ENCODE assay signal across 21 cellular contexts in genomic region chr2:23828256-23828980, GRCh38.
DNase-seq lines count a peak whose midpoint lies in the region; ATAC-seq, FAIRE-seq and TF ChIP-seq lines count a peak whose summit lies in the region.
"Had no signal": no experiment of that assay in that cellular context is flagged by ENCODE, and none has a peak within 500 bp of the region (broad histone marks: within the 10 kb centered on the region; RNA-seq: fewer than 3 reads in every experiment).

No MANE protein-coding gene starts in this region.

- H3K4me3 ChIP-seq in astrocyte of the spinal cord (ENCODE audit: low read depth, low read length): no peak overlapping the region
- H3K4me3 ChIP-seq: left ventricle myocardium inferior had no signal

- no peaks in the 10 kb centered on the region for H3K36me3 Mint-ChIP-seq in memory B cell
- peaks cover 8% of the 10 kb centered on the region for H3K36me3 Mint-ChIP-seq in stimulated activated memory B cell treated with anti-CD40 and anti-IgM and Interleukin-4, amounts not matched to agents 10 μg/mL and 1 μg/mL and 100 μg/mL, for 72 hours
- no peaks in the 10 kb centered on the region for H3K36me3 Mint-ChIP-seq in chondrocyte (ENCODE audit: low read depth)
- H3K36me3 Mint-ChIP-seq: IgD-negative memory B cell had no signal

- peak; percentile 77 for FAIRE-seq in H54 (lab: Jason Lieb, UNC)
- FAIRE-seq: D721Med, frontal cortex, small intestine had no signal

- no peak for TF ChIP-seq POLR2A in H54 (IDR thresholded peaks at IDR 0.05; ENCODE audit: low read depth, low read length)

- no peak overlapping the region for H3K4me3 Mint-ChIP-seq in memory B cell
- H3K4me3 Mint-ChIP-seq in stimulated activated memory B cell treated with anti-CD40 and anti-IgM and Interleukin-4, amounts not matched to agents 10 μg/mL and 1 μg/mL and 100 μg/mL, for 72 hours: no peak overlapping the region
- H3K4me3 Mint-ChIP-seq in chondrocyte (ENCODE audit: unreplicated experiment): no peak overlapping the region
- H3K4me3 Mint-ChIP-seq: IgD-negative memory B cell had no signal

- H3K4me1 Mint-ChIP-seq in memory B cell (peaks cover 2% of the 10 kb centered on the region), chondrocyte (ENCODE audit: low read depth) (peaks cover 13% of the 10 kb centered on the region)
- peaks cover 18% of the 10 kb centered on the region for H3K4me1 Mint-ChIP-seq in stimulated activated memory B cell treated with anti-CD40 and anti-IgM and Interleukin-4, amounts not matched to agents 10 μg/mL and 1 μg/mL and 100 μg/mL, for 72 hours

- H3K27me3 Mint-ChIP-seq in memory B cell: no peaks in the 10 kb centered on the region
- no peaks in the 10 kb centered on the region for H3K27me3 Mint-ChIP-seq in stimulated activated memory B cell treated with anti-CD40 and anti-IgM and Interleukin-4, amounts not matched to agents 10 μg/mL and 1 μg/mL and 100 μg/mL, for 72 hours
- H3K27me3 Mint-ChIP-seq in chondrocyte (ENCODE audit: low read depth): no peaks in the 10 kb centered on the region
- H3K27me3 Mint-ChIP-seq: IgD-negative memory B cell had no signal

- in situ Hi-C loops in astrocyte of the spinal cord (cut with HindIII; ENCODE audit: low sequenced_read_pairs): no loop called here

- TF ChIP-seq CTCF in astrocyte of the spinal cord (IDR thresholded peaks at IDR 0.05; ENCODE audit: low read depth, low read length) (no peak), chondrocyte (IDR thresholded peaks at IDR 0.05) (no peak)

- H3K9me3 Mint-ChIP-seq in memory B cell (no peaks in the 10 kb centered on the region), chondrocyte (ENCODE audit: low read depth) (no peaks in the 10 kb centered on the region)
- no peaks in the 10 kb centered on the region for H3K9me3 Mint-ChIP-seq in stimulated activated memory B cell treated with anti-CD40 and anti-IgM and Interleukin-4, amounts not matched to agents 10 μg/mL and 1 μg/mL and 100 μg/mL, for 72 hours
- H3K9me3 Mint-ChIP-seq: IgD-negative memory B cell had no signal

- ATAC-seq in memory B cell (ENCODE audit: low read depth) (no peak), HG03196 (IDR thresholded peaks at IDR 0.05; ENCODE audit: unreplicated experiment) (no peak)
- no peak for ATAC-seq in stimulated activated memory B cell treated with anti-CD40 and anti-IgM and Interleukin-4, amounts not matched to agents 10 μg/mL and 1 μg/mL and 100 μg/mL, for 72 hours
- ATAC-seq: SK-N-SH treated with all-trans-retinoic acid at 6 μM for 48 hours had no signal

- DNase-seq in AG08396 (ENCODE audit: low spot score): peak; percentile 4
- DNase-seq in H54 (ENCODE audit: insufficient read length, low spot score): no peak
- peak; percentile 17 for DNase-seq in astrocyte of the spinal cord (ENCODE audit: low read depth, low spot score)
- no peak for DNase-seq in memory B cell (ENCODE audit: low spot score in 2 of 2)
- DNase-seq in ecto neural progenitor cell (ENCODE audit: low spot score): no peak
- no peak for DNase-seq in chondrocyte (ENCODE audit: low spot score)
- DNase-seq: activated CD4-positive, alpha-beta T cell treated with anti-CD3 and anti-CD28 coated beads for 4 hours; activated naive CD4-positive, alpha-beta T cell treated with anti-CD3 and anti-CD28 coated beads, Interleukin-2, amount 50 U/mL, for 16 hours; BE2C; caudate nucleus; GF-D8; left ventricle myocardium inferior; NCI-H1092; NCI-H69; small intestine had no signal

- H3K27ac Mint-ChIP-seq in memory B cell: peak overlapping the region; percentile 69
- H3K27ac Mint-ChIP-seq in stimulated activated memory B cell treated with anti-CD40 and anti-IgM and Interleukin-4, amounts not matched to agents 10 μg/mL and 1 μg/mL and 100 μg/mL, for 72 hours: no peak overlapping the region
- no peak overlapping the region for H3K27ac Mint-ChIP-seq in chondrocyte (ENCODE audit: unreplicated experiment)

Comparison
In these comparisons a context has a peak if more than half of its experiments do, and no peak if none do; other contexts are left out.
1. DNase-seq: peak in AG08396 (single experiment) and astrocyte of the spinal cord (single experiment); none in H54 (single experiment), memory B cell (0 of 2), ecto neural progenitor cell (single experiment) and chondrocyte (single experiment).